Comparison of ENCODE assay signal across 13 cellular contexts in the genomic region with DNA sequence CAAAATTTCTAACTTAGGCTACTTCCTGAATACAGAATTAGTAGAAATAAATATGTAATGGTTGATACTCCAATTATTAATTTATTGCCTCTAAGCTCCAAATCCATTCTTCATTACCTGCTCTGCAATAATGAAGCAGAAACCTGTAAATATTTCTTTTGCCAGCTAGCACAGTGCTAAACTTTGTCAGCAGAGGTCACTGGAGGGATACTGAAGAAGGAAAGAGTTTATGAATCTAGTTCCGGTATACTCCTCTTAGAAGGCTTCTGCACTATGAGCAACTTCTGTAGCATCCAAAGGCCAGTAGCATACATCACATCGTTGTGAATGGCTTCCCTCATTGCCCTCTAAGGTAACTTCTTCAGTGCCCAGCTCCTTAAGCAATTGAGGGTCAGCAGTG.
A peak's percentile ranks its signal among the peaks of the same experiment; 100 is the strongest.
DNase-seq lines count a peak whose midpoint lies in the region; ATAC-seq and TF ChIP-seq lines count a peak whose summit lies in the region.
"Had no signal": no experiment of that assay in that cellular context is flagged by ENCODE, and none has a peak within 500 bp of the region (broad histone marks: within the 10 kb centered on the region; RNA-seq: fewer than 3 reads in every experiment).

No MANE protein-coding gene starts in this region.

- no peaks in the 10 kb centered on the region for H3K23me2 ChIP-seq in H9 (ENCODE audit: insufficient read length, low read depth, low read length, poor library complexity, severe bottlenecking)

- no peak overlapping the region for H3T11ph ChIP-seq in H9 (ENCODE audit: low read length)

- H2BK20ac ChIP-seq in H9 (ENCODE audit: low read depth, low read length, poor library complexity, severe bottlenecking): no peak overlapping the region

- H4K20me1 ChIP-seq in H9 (ENCODE audit: control insufficient read depth, insufficient read depth, insufficient read length) (no peaks in the 10 kb centered on the region), hepatocyte (ENCODE audit: insufficient read depth, poor library complexity, severe bottlenecking) (no peaks in the 10 kb centered on the region)

- in situ Hi-C loops in Caki2 (cut with HindIII; ENCODE audit: low pct_unique_long_range_greater_than_20kb, low sequenced_read_pairs): no loop called here

- H4K91ac ChIP-seq in H9 (ENCODE audit: insufficient read length, low read depth, low read length): no peak overlapping the region

- H3K9me3 Mint-ChIP-seq in H9: peaks cover 5 to 11% of the 10 kb centered on the region in 2 experiments

- H3K4me1 ChIP-seq in H9 (ENCODE audit: insufficient read depth, low read length) (no peaks in the 10 kb centered on the region), hepatocyte (ENCODE audit: insufficient read depth) (no peaks in the 10 kb centered on the region)
- H3K4me1 ChIP-seq: SJCRH30 had no signal

- H3K27me3 Mint-ChIP-seq in H9 (ENCODE audit: low read depth): no peaks in the 10 kb centered on the region; the same call in 1 of the 2 replicates
- H3K27me3 Mint-ChIP-seq: activated naive CD8-positive, alpha-beta T cell treated with anti-CD3 and anti-CD28 coated beads for 36 hours had no signal

- no peak overlapping the region for H3K18ac ChIP-seq in H9 (ENCODE audit: insufficient read length, low read depth, low read length)

- no peak overlapping the region for H3K9ac ChIP-seq in H9 (ENCODE audit: extremely low read depth, insufficient read length, low read length)

- no peaks in the 10 kb centered on the region for H3K9me3 ChIP-seq in H9 (ENCODE audit: control insufficient read depth, low read depth, low read length)
- no peaks in the 10 kb centered on the region for H3K9me3 ChIP-seq in hepatocyte (ENCODE audit: low read depth)
- H3K9me3 ChIP-seq: SJCRH30, thoracic aorta had no signal

- H2BK5ac ChIP-seq in H9 (ENCODE audit: insufficient read length, low read length): no peak overlapping the region

- peaks cover 1 to 5% (median 2%) of the 10 kb centered on the region in 3 experiments; a peak in 5 of 7 replicates for H3K36me3 Mint-ChIP-seq in H9 (ENCODE audit: insufficient read depth in 1 of 3, low read depth in 3 of 3)
- H3K36me3 Mint-ChIP-seq: activated naive CD8-positive, alpha-beta T cell treated with anti-CD3 and anti-CD28 coated beads for 36 hours had no signal

- H3K23ac ChIP-seq in H9 (ENCODE audit: insufficient read length, low read depth, low read length): no peak overlapping the region

- H3K79me2 ChIP-seq in H9 (ENCODE audit: insufficient read depth, low read length) (no peaks in the 10 kb centered on the region), hepatocyte (no peaks in the 10 kb centered on the region)

- H3K4me3 ChIP-seq in hepatocyte: no peak overlapping the region
- H3K4me3 ChIP-seq: SJCRH30, thoracic aorta had no signal

- no peak overlapping the region for H3K14ac ChIP-seq in H9 (ENCODE audit: insufficient read depth, low read length)

- no peak overlapping the region for H4K8ac ChIP-seq in H9 (replicated peaks; ENCODE audit: insufficient read length, low read depth, low read length)

- H4K5ac ChIP-seq in H9 (ENCODE audit: insufficient read length, low read depth, low read length): no peak overlapping the region

- no peak overlapping the region for H3K4ac ChIP-seq in H9 (ENCODE audit: low read depth, low read length)

- H2BK12ac ChIP-seq in H9 (ENCODE audit: insufficient read length, low read depth, low read length): no peak overlapping the region

- no peaks in the 10 kb centered on the region for H3K36me3 ChIP-seq in hepatocyte (replicated peaks; ENCODE audit: insufficient read depth, low read depth)
- H3K36me3 ChIP-seq: SJCRH30, thoracic aorta had no signal

- H3K4me2 ChIP-seq in H9 (ENCODE audit: insufficient read depth, insufficient read length, low read length) (no peak overlapping the region), hepatocyte (no peak overlapping the region)

- DNase-seq in Caki2 (ENCODE audit: low read depth) (peak; percentile 6), H9 (no peak), RPMI7951 (ENCODE audit: low read depth) (peak; percentile 66), hepatocyte (ENCODE audit: low spot score) (no peak), hepatic stellate cell (ENCODE audit: low spot score) (no peak), DMS79 treated with DMSO at 0.1 percent for 48 hours (lab: John Stamatoyannopoulos, UW) (no peak)
- DNase-seq: activated naive CD8-positive, alpha-beta T cell treated with anti-CD3 and anti-CD28 coated beads for 36 hours; DMS79; NCI-H187 had no signal

- H3K79me1 ChIP-seq in H9 (ENCODE audit: insufficient read depth, low read depth, low read length, poor library complexity, severe bottlenecking): no peaks in the 10 kb centered on the region

- H3K27ac Mint-ChIP-seq in H9: no peak overlapping the region
- H3K27ac Mint-ChIP-seq: activated naive CD8-positive, alpha-beta T cell treated with anti-CD3 and anti-CD28 coated beads for 36 hours had no signal

- H2AFZ ChIP-seq in H9 (ENCODE audit: low read length): no peak overlapping the region
- H2AFZ ChIP-seq in hepatocyte: no peak overlapping the region

- no peaks in the 10 kb centered on the region for H3K9me2 ChIP-seq in hepatocyte (replicated peaks; ENCODE audit: insufficient read depth)

- peak; percentile 68 for TF ChIP-seq CTCF in H9 (conservative IDR thresholded peaks at IDR 0.05)
- peak; percentile 37 for TF ChIP-seq CTCF in hepatocyte (IDR thresholded peaks at IDR 0.05; ENCODE audit: poor library complexity)

- no peak overlapping the region for H2AK5ac ChIP-seq in H9 (ENCODE audit: insufficient read length, low read length)

- no peaks in the 10 kb centered on the region for H3K4me1 Mint-ChIP-seq in H9
- H3K4me1 Mint-ChIP-seq: activated naive CD8-positive, alpha-beta T cell treated with anti-CD3 and anti-CD28 coated beads for 36 hours had no signal

- H3K27me3 ChIP-seq in H9 (ENCODE audit: insufficient read depth, low read length) (no peaks in the 10 kb centered on the region), hepatocyte (no peaks in the 10 kb centered on the region)
- H3K27me3 ChIP-seq: SJCRH30 had no signal

- no peak overlapping the region for H3K56ac ChIP-seq in H9 (ENCODE audit: insufficient read length, low read depth, low read length)

- H3K27ac ChIP-seq in H9 (ENCODE audit: insufficient read length, low read depth, low read length): no peak overlapping the region
- H3K27ac ChIP-seq in hepatocyte: no peak overlapping the region
- H3K27ac ChIP-seq: SJCRH30, thoracic aorta had no signal

- ATAC-seq in GM21447 (IDR thresholded peaks at IDR 0.05; ENCODE audit: unreplicated experiment) (no peak), HG02981 (IDR thresholded peaks at IDR 0.05; ENCODE audit: unreplicated experiment) (no peak)

- H2BK15ac ChIP-seq in H9 (ENCODE audit: low read depth, low read length): no peak overlapping the region

- no CpG with 5 or more reads among the region's 2 CpGs for WGBS in H9 (ENCODE audit: extremely low coverage, insufficient read length, low lambda C conversion rate)
- 49% methylated on average over 2 of the region's 2 CpGs for WGBS in hepatocyte (ENCODE audit: low lambda C conversion rate, missing lambda C conversion rate)

- H2BK120ac ChIP-seq in H9 (ENCODE audit: low read depth, low read length, poor library complexity, severe bottlenecking): no peak overlapping the region

- no peak overlapping the region for H3K4me3 Mint-ChIP-seq in H9
- H3K4me3 Mint-ChIP-seq: activated naive CD8-positive, alpha-beta T cell treated with anti-CD3 and anti-CD28 coated beads for 36 hours had no signal

Comparison
In these comparisons a context has a peak if more than half of its experiments do, and no peak if none do; other contexts are left out.
1. DNase-seq: peak in Caki2 (single experiment) and RPMI7951 (single experiment); none in H9 (single experiment), hepatocyte (single experiment), hepatic stellate cell (single experiment) and DMS79 treated with DMSO at 0.1 percent for 48 hours (single experiment).